Comparison of ENCODE assay signal across 8 cellular contexts in the genomic region with DNA sequence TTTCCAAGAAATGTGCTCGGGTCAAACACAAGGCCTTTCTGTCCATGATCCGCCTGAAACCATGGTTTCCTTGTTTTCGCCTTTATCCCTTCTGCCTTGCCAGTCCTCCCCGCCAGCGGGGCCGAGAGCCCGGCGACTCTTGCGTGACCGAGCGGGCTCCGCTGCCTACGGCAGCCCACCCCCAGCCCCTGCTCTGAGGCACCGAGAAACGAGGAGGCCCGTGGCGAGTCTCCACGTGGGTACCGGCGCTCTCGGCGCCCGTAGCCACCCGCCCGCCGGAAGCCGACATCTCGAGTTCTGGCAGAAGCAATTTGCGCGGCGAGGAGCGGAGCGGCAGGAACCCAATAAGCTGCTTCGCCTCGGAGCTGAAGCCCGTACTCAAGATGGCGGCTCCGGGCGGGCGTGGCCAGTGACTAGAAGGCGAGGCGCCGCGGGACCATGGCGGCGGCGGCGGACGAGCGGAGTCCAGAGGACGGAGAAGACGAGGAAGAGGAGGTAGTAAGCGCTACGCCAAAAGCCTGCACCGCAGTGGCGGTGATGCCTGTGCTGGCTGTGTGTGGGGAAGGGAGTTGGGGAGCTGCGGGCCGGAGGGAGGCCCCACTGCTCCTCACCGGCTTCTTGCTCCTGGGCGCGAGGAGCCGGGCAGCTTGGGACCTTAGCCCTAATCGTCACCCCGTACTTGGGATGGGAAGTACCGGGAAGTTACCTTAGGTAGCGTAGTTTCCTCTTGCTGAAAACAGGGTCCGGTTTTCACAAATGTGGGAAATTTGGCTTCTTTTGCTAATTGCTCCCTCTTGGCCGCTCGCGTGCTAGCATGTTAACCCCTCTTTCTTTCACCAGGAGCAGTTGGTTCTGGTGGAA. TPM values are rescaled to one million over a fixed set of nuclear protein-coding genes. Genes with fewer than 3 reads are reported as not detected.
DNase-seq lines count a peak whose midpoint lies in the region; ATAC-seq and TF ChIP-seq lines count a peak whose summit lies in the region.

GTF3C6 (plus strand) TSS at position 375 of the 861 bp plus-strand sequence; CDS start at position 439, 64 bp downstream.

- H3K4me1 ChIP-seq in breast epithelium: peaks cover 0 to 4% of the 10 kb centered on the region in 2 donors
- H3K4me1 ChIP-seq in iPS-18a (ENCODE audit: control insufficient read depth, low read depth, low read length): peaks cover 3% of the 10 kb centered on the region
- H3K4me1 ChIP-seq in skeletal muscle satellite cell (ENCODE audit: control insufficient read depth, insufficient read depth, low read length): peaks cover 7% of the 10 kb centered on the region

- ATAC-seq in GM18870 (IDR thresholded peaks at IDR 0.05; ENCODE audit: unreplicated experiment) (peak; percentile 89), HG03135 (IDR thresholded peaks at IDR 0.05; ENCODE audit: unreplicated experiment) (peak; percentile 98)

- H3K4me3 ChIP-seq in AG04449 (ENCODE audit: low read depth, low read length) (peak within 1 kb of the TSS; percentile 89), WERI-Rb-1 (ENCODE audit: low read depth, low read length) (peak within 1 kb of the TSS; percentile 79), breast epithelium (peak within 1 kb of the TSS; percentile 81 to 92 (median 87)), iPS-18a (ENCODE audit: low read length) (peak within 1 kb of the TSS; percentile 99), skeletal muscle satellite cell (ENCODE audit: low read length) (peak within 1 kb of the TSS; percentile 95)

- peak within 1 kb of the TSS; percentile 98 for H3K27ac ChIP-seq in WERI-Rb-1
- H3K27ac ChIP-seq in breast epithelium: peak within 1 kb of the TSS; percentile 93
- H3K27ac ChIP-seq in iPS-18a (ENCODE audit: low read length): peak within 1 kb of the TSS; percentile 98

- CTCF ChIA-PET in AG04449 (lab: Yijun Ruan, JAX): interaction anchor here (0.8 to 2.7 kb wide), 6 partner anchors 8 to 427 kb away, joined by 3 to 10 read pairs (median 4); no protein-coding TSS in a partner anchor

- H3K9me3 ChIP-seq in WERI-Rb-1 (ENCODE audit: severe bottlenecking) (no peaks in the 10 kb centered on the region), breast epithelium (no peaks in the 10 kb centered on the region), iPS-18a (ENCODE audit: control insufficient read depth, low read depth, low read length) (no peaks in the 10 kb centered on the region), skeletal muscle satellite cell (replicated peaks; ENCODE audit: low read length) (no peaks in the 10 kb centered on the region)

- TF ChIP-seq CTCF in AG04449 (IDR thresholded peaks at IDR 0.05; ENCODE audit: insufficient read depth, low read length, missing control alignments) (no peak), WERI-Rb-1 (IDR thresholded peaks at IDR 0.05; ENCODE audit: low read depth, low read length) (no peak), breast epithelium (IDR thresholded peaks at IDR 0.05) (no peak)

- POLR2A ChIA-PET in AG04449 (lab: Yijun Ruan, JAX): interaction anchor here (0.6 to 2.3 kb wide), 8 partner anchors 9 to 429 kb away, joined by 3 to 27 read pairs (median 4); partner anchors contain the start of genes AMD1, CDK19 and RPF2

- H3K36me3 ChIP-seq in WERI-Rb-1: peaks cover 33% of the 10 kb centered on the region
- H3K36me3 ChIP-seq in breast epithelium: no peaks in the 10 kb centered on the region
- peaks cover 33% of the 10 kb centered on the region for H3K36me3 ChIP-seq in iPS-18a (ENCODE audit: control insufficient read depth, low read depth, low read length)
- H3K36me3 ChIP-seq in skeletal muscle satellite cell (ENCODE audit: insufficient read depth, low read length): peaks cover 32% of the 10 kb centered on the region

- no peaks in the 10 kb centered on the region for H3K27me3 ChIP-seq in WERI-Rb-1 (ENCODE audit: insufficient read depth, low read depth, severe bottlenecking)
- no peaks in the 10 kb centered on the region for H3K27me3 ChIP-seq in breast epithelium
- no peaks in the 10 kb centered on the region for H3K27me3 ChIP-seq in iPS-18a (ENCODE audit: control insufficient read depth, insufficient read depth, low read length)
- H3K27me3 ChIP-seq in skeletal muscle satellite cell (ENCODE audit: control insufficient read depth, insufficient read depth, low read length): no peaks in the 10 kb centered on the region

- peak within 1 kb of the TSS; percentile 86 for H3K4me2 ChIP-seq in skeletal muscle satellite cell (ENCODE audit: low read length)

- H3K9ac ChIP-seq in iPS-18a (ENCODE audit: low read length): peak within 1 kb of the TSS; percentile 99
- H3K9ac ChIP-seq in skeletal muscle satellite cell (ENCODE audit: low read depth, low read length): peak within 1 kb of the TSS; percentile 96

- DNase-seq in AG04449 (ENCODE audit: low read depth, low spot score): peak; percentile 65
- peak; percentile 93 for DNase-seq in NCI-H2227 (lab: John Stamatoyannopoulos, UW; ENCODE audit: unreplicated experiment)
- DNase-seq in WERI-Rb-1: peak; percentile 94
- DNase-seq in breast epithelium (ENCODE audit: low spot score in 2 of 2): peak; percentile 90 to 93

- peak; percentile 63 for TF ChIP-seq POLR2A in breast epithelium (IDR thresholded peaks at IDR 0.05)

- intact Hi-C loops in breast epithelium (cut with DNase I; ENCODE audit: low total_unique reads): no loop called here

RNA-seq across cellular contexts. Expression of gene GTF3C6, which starts in this region (rescaled TPM):
- 10 to 100 TPM; 26.6 to 29.6 (median 28.5) TPM for total RNA-seq in breast epithelium
- total RNA-seq in skeletal muscle satellite cell (2012; rRNA removed): 65.7 and 73.5 TPM in 2 replicates

Comparison
In these comparisons a context has a peak if more than half of its experiments do, and no peak if none do; other contexts are left out.
1. Peak in every context shown above with its lines: DNase-seq, ATAC-seq, H3K4me3 ChIP-seq and H3K27ac ChIP-seq.